Comparison of ENCODE assay signal across 23 cellular contexts in genomic region chr20:50044353-50044960, GRCh38.
DNase-seq lines count a peak whose midpoint lies in the region; ATAC-seq and TF ChIP-seq lines count a peak whose summit lies in the region.
"Had no signal": no experiment of that assay in that cellular context is flagged by ENCODE, and none has a peak within 500 bp of the region (broad histone marks: within the 10 kb centered on the region; RNA-seq: fewer than 3 reads in every experiment).

No MANE protein-coding gene starts in this region.

- no peak overlapping the region for H3K4me3 ChIP-seq in BLaER1 treated with 17β-estradiol and CSF1 and Interleukin-3, amounts not matched to agents 10 nM and 100 nM
- H3K4me3 ChIP-seq in mesenchymal stem cell (ENCODE audit: insufficient read depth in 1 of 2, low read depth in 1 of 2, low read length in 2 of 2) (no peak overlapping the region), spleen (no peak overlapping the region)
- H3K4me3 ChIP-seq: A549 had no signal

- intact Hi-C loops in spleen (cut with DNase I; ENCODE audit: low total_unique reads), result no loop called here

- H3K9ac ChIP-seq in BLaER1 treated with 17β-estradiol and CSF1 and Interleukin-3, amounts not matched to agents 10 nM and 100 nM, result peak overlapping the region in 9 of 11 experiments; percentile 2 to 84 (median 46); a peak in 11 of 22 replicates
- H3K9ac ChIP-seq in mesenchymal stem cell (ENCODE audit: low read length), result no peak overlapping the region
- H3K9ac ChIP-seq: KMS-11 had no signal

- H3K4ac ChIP-seq in mesenchymal stem cell (ENCODE audit: low read depth in 1 of 2, low read length in 2 of 2), result peak overlapping the region; percentile 5 to 66

- no peaks in the 10 kb centered on the region for H3K27me3 Mint-ChIP-seq in WTC11 (ENCODE audit: low read depth)
- H3K27me3 Mint-ChIP-seq in activated T-helper 17 cell treated with anti-CD3 and anti-CD28 coated beads, Interleukin-2, amount 50 U/mL, for 72 hours, result peaks cover 10% of the 10 kb centered on the region

- peak overlapping the region; percentile 93 for H4K91ac ChIP-seq in mesenchymal stem cell (ENCODE audit: low read length)

- peak overlapping the region in 1 of 2 experiments; percentile 36 for H3K14ac ChIP-seq in mesenchymal stem cell (ENCODE audit: low read length in 2 of 2)

- no peaks in the 10 kb centered on the region for H3K9me3 Mint-ChIP-seq in WTC11
- H3K9me3 Mint-ChIP-seq in activated T-helper 17 cell treated with anti-CD3 and anti-CD28 coated beads, Interleukin-2, amount 50 U/mL, for 72 hours, result no peaks in the 10 kb centered on the region
- H3K9me3 Mint-ChIP-seq: HFFc6 had no signal

- H3K36me3 Mint-ChIP-seq in WTC11, result no peaks in the 10 kb centered on the region
- no peaks in the 10 kb centered on the region for H3K36me3 Mint-ChIP-seq in activated T-helper 17 cell treated with anti-CD3 and anti-CD28 coated beads, Interleukin-2, amount 50 U/mL, for 72 hours (ENCODE audit: low read depth)
- H3K36me3 Mint-ChIP-seq: CD4-positive, alpha-beta memory T cell had no signal

- peak overlapping the region; percentile 69 to 87 for H3K18ac ChIP-seq in mesenchymal stem cell (ENCODE audit: low read depth in 1 of 2, low read length in 2 of 2)

- H4K8ac ChIP-seq in mesenchymal stem cell (ENCODE audit: low read length), result peak overlapping the region; percentile 74

- peak overlapping the region; percentile 2 to 99 (median 90); a peak in 20 of 22 replicates for H3K27ac ChIP-seq in BLaER1 treated with 17β-estradiol and CSF1 and Interleukin-3, amounts not matched to agents 10 nM and 100 nM
- H3K27ac ChIP-seq in mesenchymal stem cell (ENCODE audit: low read length, poor library complexity, severe bottlenecking), result no peak overlapping the region
- H3K27ac ChIP-seq in spleen, result peak overlapping the region in 7 of 8 donors; percentile 32 to 84 (median 57)
- H3K27ac ChIP-seq: KMS-11 had no signal

- DNase-seq in WTC11 (ENCODE audit: low spot score), result no peak
- no peak for DNase-seq in mesenchymal stem cell
- DNase-seq in spleen, result no peak
- no peak for DNase-seq in nucleus accumbens (lab: John Stamatoyannopoulos, UW)
- DNase-seq in NCI-H146 treated with DMSO at 0.1 percent for 48 hours (lab: John Stamatoyannopoulos, UW; ENCODE audit: unreplicated experiment), result no peak
- DNase-seq: BE2C; Caco-2; CD4-positive, alpha-beta memory T cell; DMS 273 treated with DMSO at 0.1 percent for 48 hours; DMS79 treated with DMSO at 0.1 percent for 48 hours; H9; HFFc6; NCI-H1105; NCI-H1694; NCI-H2081; NCI-H2171; NCI-H345; NCI-H524 treated with DMSO at 0.1 percent for 48 hours; Right ventricle myocardium superior had no signal

- no peaks in the 10 kb centered on the region for H4K20me1 ChIP-seq in BLaER1 treated with 17β-estradiol and CSF1 and Interleukin-3, amounts not matched to agents 10 nM and 100 nM

- no peak for ATAC-seq in WTC11
- no peak for ATAC-seq in activated T-helper 17 cell treated with anti-CD3 and anti-CD28 coated beads, Interleukin-2, amount 50 U/mL, for 72 hours (replicated peaks)

- peak overlapping the region; percentile 82 for H2BK120ac ChIP-seq in mesenchymal stem cell (ENCODE audit: low read depth, low read length)

- no peaks in the 10 kb centered on the region for H3K9me3 ChIP-seq in BLaER1 treated with 17β-estradiol and CSF1 and Interleukin-3, amounts not matched to agents 10 nM and 100 nM (replicated peaks in 1 of 11)
- H3K9me3 ChIP-seq in mesenchymal stem cell (ENCODE audit: control insufficient read depth, low read length) (no peaks in the 10 kb centered on the region), spleen (no peaks in the 10 kb centered on the region)
- H3K9me3 ChIP-seq: A549, BE2C had no signal

- no peak overlapping the region for H3K4me3 Mint-ChIP-seq in WTC11
- no peak overlapping the region for H3K4me3 Mint-ChIP-seq in activated T-helper 17 cell treated with anti-CD3 and anti-CD28 coated beads, Interleukin-2, amount 50 U/mL, for 72 hours
- H3K4me3 Mint-ChIP-seq: CD4-positive, alpha-beta memory T cell; H9; HFFc6 had no signal

- TF ChIP-seq CTCF in WTC11 (IDR thresholded peaks at IDR 0.05) (no peak), spleen (IDR thresholded peaks at IDR 0.05 in 8 of 11, conservative IDR thresholded peaks at IDR 0.05 in 3 of 11) (no peak)

- H2AK5ac ChIP-seq in mesenchymal stem cell (ENCODE audit: low read length, severe bottlenecking), result peak overlapping the region; percentile 43

- peaks cover 88 to 100% (median 100%) of the 10 kb centered on the region in 10 experiments for H3K4me1 ChIP-seq in BLaER1 treated with 17β-estradiol and CSF1 and Interleukin-3, amounts not matched to agents 10 nM and 100 nM
- H3K4me1 ChIP-seq in mesenchymal stem cell (ENCODE audit: control insufficient read depth, insufficient read depth, low read depth, low read length) (peaks cover 18% of the 10 kb centered on the region), spleen (peaks cover 27 to 79% (median 57%) of the 10 kb centered on the region in 6 donors)

- H3K23ac ChIP-seq in mesenchymal stem cell (ENCODE audit: low read length in 2 of 2), result no peak overlapping the region

- H3K79me1 ChIP-seq in mesenchymal stem cell (replicated peaks; ENCODE audit: low read length, poor library complexity, severe bottlenecking), result no peaks in the 10 kb centered on the region

- H2AFZ ChIP-seq in mesenchymal stem cell (ENCODE audit: low read depth, low read length), result no peak overlapping the region

- CTCF ChIA-PET in WTC11 (lab: Charles Lee), result interaction anchor here (0.7 to 1.4 kb wide), 4 partner anchors 27 to 80 kb away, joined by 3 to 6 read pairs (median 6); no protein-coding TSS in a partner anchor

- peak overlapping the region; percentile 17 for H2BK15ac ChIP-seq in mesenchymal stem cell (ENCODE audit: low read depth, poor library complexity, severe bottlenecking)

- POLR2A ChIA-PET in WTC11 (lab: Charles Lee), result no interaction called here

- H3K36me3 ChIP-seq in BLaER1 treated with 17β-estradiol and CSF1 and Interleukin-3, amounts not matched to agents 10 nM and 100 nM, result no peaks in the 10 kb centered on the region
- H3K36me3 ChIP-seq in mesenchymal stem cell (ENCODE audit: control insufficient read depth in 1 of 2, insufficient read depth in 2 of 2, low read depth in 1 of 2, low read length in 2 of 2), result no peaks in the 10 kb centered on the region
- H3K36me3 ChIP-seq in spleen, result no peaks in the 10 kb centered on the region
- H3K36me3 ChIP-seq: BE2C had no signal

- H3K27me3 ChIP-seq in BLaER1 treated with 17β-estradiol and CSF1 and Interleukin-3, amounts not matched to agents 10 nM and 100 nM, result no peaks in the 10 kb centered on the region
- H3K27me3 ChIP-seq in mesenchymal stem cell (ENCODE audit: control insufficient read depth in 1 of 2, insufficient read depth in 1 of 2, low read length in 2 of 2) (no peaks in the 10 kb centered on the region), spleen (replicated peaks in 1 of 7) (no peaks in the 10 kb centered on the region)
- H3K27me3 ChIP-seq: BE2C had no signal

- H2BK12ac ChIP-seq in mesenchymal stem cell (ENCODE audit: low read length in 2 of 2), result peak overlapping the region; percentile 85 to 93

- H3K27ac Mint-ChIP-seq in WTC11, result no peak overlapping the region
- H3K27ac Mint-ChIP-seq in activated T-helper 17 cell treated with anti-CD3 and anti-CD28 coated beads, Interleukin-2, amount 50 U/mL, for 72 hours, result no peak overlapping the region
- H3K27ac Mint-ChIP-seq: H9, HFFc6 had no signal

- H3K4me1 Mint-ChIP-seq in WTC11, result peaks cover 19% of the 10 kb centered on the region
- H3K4me1 Mint-ChIP-seq in activated T-helper 17 cell treated with anti-CD3 and anti-CD28 coated beads, Interleukin-2, amount 50 U/mL, for 72 hours, result no peaks in the 10 kb centered on the region

- TF ChIP-seq POLR2A in spleen (IDR thresholded peaks at IDR 0.05), result no peak

- H3K4me2 ChIP-seq in BLaER1 treated with 17β-estradiol and CSF1 and Interleukin-3, amounts not matched to agents 10 nM and 100 nM, result peak overlapping the region in 10 of 11 experiments; percentile 35 to 91 (median 86); a peak in 21 of 22 replicates
- no peak overlapping the region for H3K4me2 ChIP-seq in mesenchymal stem cell (ENCODE audit: low read length, poor library complexity, severe bottlenecking)
- H3K4me2 ChIP-seq: A549, KMS-11 had no signal

- 81% methylated on average over 5 of the region's 5 CpGs for WGBS in mesenchymal stem cell
- WGBS in spleen, 5 donors, result 65 to 80% (median 69%) methylated on average over 5 of the region's 5 CpGs

- H2BK5ac ChIP-seq in mesenchymal stem cell (ENCODE audit: low read depth, low read length, poor library complexity, severe bottlenecking), result no peak overlapping the region

TF ChIP-seq in WTC11, 78 proteins besides CTCF, POLR2A, EP300 and RAD21 (continues in another document):
- TF ChIP-seq SMAD3 (CRISPR knock-in tag; IDR thresholded peaks at IDR 0.05; ENCODE audit: borderline replicate concordance), result no peak
- TF ChIP-seq AR (CRISPR knock-in tag; IDR thresholded peaks at IDR 0.05), result no peak
- TF ChIP-seq CREB1 (CRISPR knock-in tag; IDR thresholded peaks at IDR 0.05), result no peak
